ENCODE assay signal across 13 cellular contexts in genomic region chr2:430280-431040, GRCh38.
A peak's percentile ranks its signal among the peaks of the same experiment; 100 is the strongest.
DNase-seq lines count a peak whose midpoint lies in the region; ATAC-seq and TF ChIP-seq lines count a peak whose summit lies in the region.
"Had no signal": no experiment of that assay in that cellular context is flagged by ENCODE, and none has a peak within 500 bp of the region (broad histone marks: within the 10 kb centered on the region; RNA-seq: fewer than 3 reads in every experiment).

No MANE protein-coding gene starts in this region.

- DNase-seq in activated CD8-positive, alpha-beta memory T cell treated with anti-CD3 and anti-CD28 coated beads, Interleukin-2, amount 10 ng/mL, durations not matched to agents 7 days and 5 days: no peak
- no peak for DNase-seq in activated CD8-positive, alpha-beta memory T cell treated with anti-CD3 and anti-CD28 coated beads, Interleukin-2, amount 50 U/mL, for 48 hours
- DNase-seq in T-helper 17 cell (no peak), endothelial cell (ENCODE audit: low spot score) (no peak), NCI-H510A (lab: John Stamatoyannopoulos, UW) (no peak)
- DNase-seq in stimulated activated naive B cell treated with anti-CD40 and anti-IgM and Interleukin-4, amounts not matched to agents 10 μg/mL and 1 μg/mL and 100 μg/mL, for 72 hours: no peak
- DNase-seq: cortex of kidney, NCI-H1092, NCI-H82, WERI-Rb-1 had no signal

- CTCF ChIA-PET in activated CD8-positive, alpha-beta memory T cell treated with anti-CD3 and anti-CD28 coated beads, Interleukin-2, amount 10 ng/mL, durations not matched to agents 7 days and 5 days (lab: Charles Lee): interaction anchor here (1.2 kb wide), 1 partner anchor 40 kb away, joined by 3 read pairs; no protein-coding TSS in a partner anchor

- peak; percentile 54 for ATAC-seq in activated CD8-positive, alpha-beta memory T cell treated with anti-CD3 and anti-CD28 coated beads, Interleukin-2, amount 10 ng/mL, durations not matched to agents 7 days and 5 days
- ATAC-seq in T-helper 17 cell (peak; percentile 47), HG02840 (IDR thresholded peaks at IDR 0.05; ENCODE audit: low FRiP score, unreplicated experiment) (no peak), HG03175 (IDR thresholded peaks at IDR 0.05; ENCODE audit: unreplicated experiment) (no peak)
- ATAC-seq in stimulated activated naive B cell treated with anti-CD40 and anti-IgM and Interleukin-4, amounts not matched to agents 10 μg/mL and 1 μg/mL and 100 μg/mL, for 72 hours (replicated peaks): peak; percentile 56 to 68

- peak overlapping the region; percentile 85 for H3K27ac Mint-ChIP-seq in activated CD8-positive, alpha-beta memory T cell treated with anti-CD3 and anti-CD28 coated beads, Interleukin-2, amount 10 ng/mL, durations not matched to agents 7 days and 5 days
- H3K27ac Mint-ChIP-seq in T-helper 17 cell: peak overlapping the region; percentile 97
- peak overlapping the region; percentile 89 for H3K27ac Mint-ChIP-seq in endothelial cell (ENCODE audit: unreplicated experiment)
- peak overlapping the region; percentile 91 for H3K27ac Mint-ChIP-seq in stimulated activated naive B cell treated with anti-CD40 and anti-IgM and Interleukin-4, amounts not matched to agents 10 μg/mL and 1 μg/mL and 100 μg/mL, for 72 hours

- no peaks in the 10 kb centered on the region for H3K36me3 Mint-ChIP-seq in activated CD8-positive, alpha-beta memory T cell treated with anti-CD3 and anti-CD28 coated beads, Interleukin-2, amount 10 ng/mL, durations not matched to agents 7 days and 5 days
- no peaks in the 10 kb centered on the region for H3K36me3 Mint-ChIP-seq in T-helper 17 cell (ENCODE audit: low read depth)
- H3K36me3 Mint-ChIP-seq in endothelial cell (ENCODE audit: low read depth, unreplicated experiment): no peaks in the 10 kb centered on the region
- peaks cover 0 to 3% of the 10 kb centered on the region in 2 donors for H3K36me3 Mint-ChIP-seq in stimulated activated naive B cell treated with anti-CD40 and anti-IgM and Interleukin-4, amounts not matched to agents 10 μg/mL and 1 μg/mL and 100 μg/mL, for 72 hours

- H3K9me3 Mint-ChIP-seq in activated CD8-positive, alpha-beta memory T cell treated with anti-CD3 and anti-CD28 coated beads, Interleukin-2, amount 10 ng/mL, durations not matched to agents 7 days and 5 days (ENCODE audit: low read depth): no peaks in the 10 kb centered on the region
- no peaks in the 10 kb centered on the region for H3K9me3 Mint-ChIP-seq in endothelial cell (ENCODE audit: unreplicated experiment)
- H3K9me3 Mint-ChIP-seq in stimulated activated naive B cell treated with anti-CD40 and anti-IgM and Interleukin-4, amounts not matched to agents 10 μg/mL and 1 μg/mL and 100 μg/mL, for 72 hours: no peaks in the 10 kb centered on the region

- H3K4me3 Mint-ChIP-seq in activated CD8-positive, alpha-beta memory T cell treated with anti-CD3 and anti-CD28 coated beads, Interleukin-2, amount 10 ng/mL, durations not matched to agents 7 days and 5 days: peak overlapping the region; percentile 66
- H3K4me3 Mint-ChIP-seq in T-helper 17 cell (peak overlapping the region; percentile 87), endothelial cell (ENCODE audit: unreplicated experiment) (no peak overlapping the region)
- peak overlapping the region; percentile 69 to 85 for H3K4me3 Mint-ChIP-seq in stimulated activated naive B cell treated with anti-CD40 and anti-IgM and Interleukin-4, amounts not matched to agents 10 μg/mL and 1 μg/mL and 100 μg/mL, for 72 hours

- no peaks in the 10 kb centered on the region for H3K27me3 Mint-ChIP-seq in activated CD8-positive, alpha-beta memory T cell treated with anti-CD3 and anti-CD28 coated beads, Interleukin-2, amount 10 ng/mL, durations not matched to agents 7 days and 5 days
- no peaks in the 10 kb centered on the region for H3K27me3 Mint-ChIP-seq in T-helper 17 cell
- peaks cover 10% of the 10 kb centered on the region for H3K27me3 Mint-ChIP-seq in endothelial cell (ENCODE audit: unreplicated experiment)
- no peaks in the 10 kb centered on the region for H3K27me3 Mint-ChIP-seq in stimulated activated naive B cell treated with anti-CD40 and anti-IgM and Interleukin-4, amounts not matched to agents 10 μg/mL and 1 μg/mL and 100 μg/mL, for 72 hours

- H3K9me3 ChIP-seq in T-helper 17 cell (ENCODE audit: control insufficient read depth, low read length, poor library complexity, severe bottlenecking): no peaks in the 10 kb centered on the region
- H3K9me3 ChIP-seq: vagina had no signal

- TF ChIP-seq CTCF in endothelial cell (IDR thresholded peaks at IDR 0.05; ENCODE audit: unreplicated experiment): no peak

- peaks cover 24% of the 10 kb centered on the region for H3K4me1 Mint-ChIP-seq in activated CD8-positive, alpha-beta memory T cell treated with anti-CD3 and anti-CD28 coated beads, Interleukin-2, amount 10 ng/mL, durations not matched to agents 7 days and 5 days
- H3K4me1 Mint-ChIP-seq in T-helper 17 cell (peaks cover 15% of the 10 kb centered on the region), endothelial cell (ENCODE audit: unreplicated experiment) (peaks cover 42% of the 10 kb centered on the region)
- H3K4me1 Mint-ChIP-seq in stimulated activated naive B cell treated with anti-CD40 and anti-IgM and Interleukin-4, amounts not matched to agents 10 μg/mL and 1 μg/mL and 100 μg/mL, for 72 hours: peaks cover 22 to 36% of the 10 kb centered on the region in 2 donors

Comparison
In these comparisons a context has a peak if more than half of its experiments do, and no peak if none do; other contexts are left out.
1. ATAC-seq: peak in activated CD8-positive, alpha-beta memory T cell treated with anti-CD3 and anti-CD28 coated beads, Interleukin-2, amount 10 ng/mL, durations not matched to agents 7 days and 5 days (single experiment), T-helper 17 cell (single experiment) and stimulated activated naive B cell treated with anti-CD40 and anti-IgM and Interleukin-4, amounts not matched to agents 10 μg/mL and 1 μg/mL and 100 μg/mL, for 72 hours (2 of 2); none in HG02840 (single experiment) and HG03175 (single experiment).
2. Peak in every context shown above with its lines, with median percentiles within 50 percentile points of each other: H3K27ac Mint-ChIP-seq.